In genomic region chr7:27866256-27866655, GRCh38 we compare ENCODE assay signal across 16 cellular contexts.
"Had no signal": no experiment of that assay in that cellular context is flagged by ENCODE, and none has a peak within 500 bp of the region (broad histone marks: within the 10 kb centered on the region; RNA-seq: fewer than 3 reads in every experiment).

No MANE protein-coding gene starts in this region.

- ATAC-seq: foreskin keratinocyte; lower lobe of right lung; psoas muscle; right lobe of liver; stimulated activated naive B cell treated with anti-CD40 and anti-IgM and Interleukin-4, amounts not matched to agents 10 μg/mL and 1 μg/mL and 100 μg/mL, for 72 hours had no signal

- H3K27ac ChIP-seq: foreskin keratinocyte, left ventricle myocardium inferior, lower lobe of right lung, neutrophil, psoas muscle, right lobe of liver, spleen had no signal

- H3K4me1 ChIP-seq: foreskin keratinocyte, left ventricle myocardium inferior, lower lobe of right lung, psoas muscle, right lobe of liver had no signal

- H3K4me3 ChIP-seq: left ventricle myocardium inferior, lower lobe of right lung, psoas muscle, right lobe of liver, spleen had no signal

- H3K36me3 ChIP-seq: left ventricle myocardium inferior, lower lobe of right lung, right lobe of liver had no signal

- H3K27me3 ChIP-seq: foreskin keratinocyte, neutrophil, right lobe of liver, spleen had no signal

- FAIRE-seq: colon, keratinocyte had no signal

- H3K9me3 ChIP-seq: left ventricle myocardium inferior, lower lobe of right lung, neutrophil, psoas muscle, right lobe of liver, spleen had no signal

- DNase-seq: foreskin keratinocyte; left ventricle myocardium inferior; lower lobe of right lung; nephron progenitor cell; psoas muscle; retina; right lobe of liver; spleen; stimulated activated CD4-positive, alpha-beta T cell treated with anti-CD3 and anti-CD28 coated beads, Interleukin-15, amount 100 ng/mL, for 24 hours; stimulated activated CD4-positive, alpha-beta T cell treated with anti-CD3 and anti-CD28 coated beads, Interleukin-1b, Interleukin-23, amount 100 ng/mL, for 48 hours; stimulated activated CD4-positive, alpha-beta T cell treated with anti-CD3 and anti-CD28 coated beads, Interleukin-4, amount 100 ng/mL, for 24 hours; stimulated activated naive B cell treated with anti-CD40 and anti-IgM and Interleukin-4, amounts not matched to agents 10 μg/mL and 1 μg/mL and 100 μg/mL, for 72 hours; trophoblast cell had no signal
